29 cellular contexts compared by ENCODE assay signal in genomic region chr15:65712415-65712814, GRCh38.
"Had no signal": no experiment of that assay in that cellular context is flagged by ENCODE, and none has a peak within 500 bp of the region (broad histone marks: within the 10 kb centered on the region; RNA-seq: fewer than 3 reads in every experiment).

No MANE protein-coding gene starts in this region.

- H3K27ac ChIP-seq: ascending aorta, breast epithelium, cardiac muscle cell, colonic mucosa, epithelial cell of prostate, gastrocnemius medialis, heart left ventricle, WERI-Rb-1 had no signal

- DNase-seq: activated B cell treated with CpG ODN at 0.5 μM for 24 hours; activated CD4-positive, alpha-beta memory T cell treated with anti-CD3 and anti-CD28 coated beads, Interleukin-2, amount 10 ng/mL, durations not matched to agents 7 days and 5 days; activated CD4-positive, alpha-beta T cell treated with anti-CD3 and anti-CD28 coated beads, Interleukin-2, amount 10 ng/mL, durations not matched to agents 24 days and 14 days; activated CD8-positive, alpha-beta memory T cell treated with anti-CD3 and anti-CD28 coated beads, Interleukin-2, amount 50 U/mL, for 48 hours; activated effector memory CD4-positive, alpha-beta T cell treated with anti-CD3 and anti-CD28 coated beads, Interleukin-2, amount 50 U/mL, for 16 hours; activated naive CD4-positive, alpha-beta T cell treated with anti-CD3 and anti-CD28 coated beads, Interleukin-2, amount 50 U/mL, for 16 hours; activated naive CD4-positive, alpha-beta T cell treated with Interleukin-2 at 50 U/mL for 16 hours; central memory CD4-positive, alpha-beta T cell; cerebellar nuclear complex; colonic mucosa; effector CD8-positive, alpha-beta T cell; foreskin fibroblast; gastrocnemius medialis; glutamatergic neuron; heart left ventricle; hypothalamus; SW 1271; T-helper 1 cell; T-helper 17 cell; T1000; WERI-Rb-1 had no signal

- H3K4me3 Mint-ChIP-seq: activated B cell treated with CpG ODN at 0.5 μM for 24 hours; activated CD4-positive, alpha-beta memory T cell treated with anti-CD3 and anti-CD28 coated beads, Interleukin-2, amount 10 ng/mL, durations not matched to agents 7 days and 5 days; activated CD4-positive, alpha-beta T cell treated with anti-CD3 and anti-CD28 coated beads, Interleukin-2, amount 10 ng/mL, durations not matched to agents 24 days and 14 days; activated naive CD8-positive, alpha-beta T cell; brain; T-helper 17 cell; T-helper 2 cell treated with Interferon-gamma antibody and Interleukin-4, amounts not matched to agents 5 μg/mL and 100 μg/mL, for 36 hours had no signal

- H3K4me1 Mint-ChIP-seq: activated B cell treated with CpG ODN at 0.5 μM for 24 hours; activated CD4-positive, alpha-beta memory T cell treated with anti-CD3 and anti-CD28 coated beads, Interleukin-2, amount 10 ng/mL, durations not matched to agents 7 days and 5 days; brain had no signal

- H3K36me3 ChIP-seq: colonic mucosa, WERI-Rb-1 had no signal

- H3K9me3 Mint-ChIP-seq: activated B cell treated with CpG ODN at 0.5 μM for 24 hours; activated CD4-positive, alpha-beta memory T cell treated with anti-CD3 and anti-CD28 coated beads, Interleukin-2, amount 10 ng/mL, durations not matched to agents 7 days and 5 days; activated CD4-positive, alpha-beta T cell treated with anti-CD3 and anti-CD28 coated beads, Interleukin-2, amount 10 ng/mL, durations not matched to agents 24 days and 14 days; activated T-helper 2 cell treated with anti-CD3 and anti-CD28 coated beads, Interferon-gamma antibody, Interleukin-2, Interleukin-4, amounts not matched to agents 10 μg/mL and 5 μg/mL and 100 μg/mL, durations not matched to agents 14 hours and 24 hours and 36 hours had no signal

- H3K4me3 ChIP-seq: ascending aorta, breast epithelium, cardiac muscle cell, colonic mucosa, gastrocnemius medialis, heart left ventricle had no signal

- H3K27me3 ChIP-seq: ascending aorta, breast epithelium, cardiac muscle cell, colonic mucosa, gastrocnemius medialis, heart left ventricle had no signal

- ATAC-seq: gastrocnemius medialis, heart left ventricle, T-helper 17 cell had no signal

- H3K27ac Mint-ChIP-seq: activated B cell treated with CpG ODN at 0.5 μM for 24 hours; activated CD4-positive, alpha-beta memory T cell treated with anti-CD3 and anti-CD28 coated beads, Interleukin-2, amount 10 ng/mL, durations not matched to agents 7 days and 5 days; activated CD4-positive, alpha-beta T cell treated with anti-CD3 and anti-CD28 coated beads, Interleukin-2, amount 10 ng/mL, durations not matched to agents 24 days and 14 days; activated T-helper 2 cell treated with anti-CD3 and anti-CD28 coated beads, Interferon-gamma antibody, Interleukin-2, Interleukin-4, amounts not matched to agents 10 μg/mL and 5 μg/mL and 100 μg/mL, durations not matched to agents 14 hours and 24 hours and 36 hours; brain; T-helper 17 cell; T-helper 2 cell treated with Interferon-gamma antibody and Interleukin-4, amounts not matched to agents 5 μg/mL and 100 μg/mL, for 36 hours had no signal

- H3K9me3 ChIP-seq: ascending aorta, breast epithelium, colonic mucosa, gastrocnemius medialis, heart left ventricle had no signal

- H3K27me3 Mint-ChIP-seq: activated B cell treated with CpG ODN at 0.5 μM for 24 hours; activated CD4-positive, alpha-beta memory T cell treated with anti-CD3 and anti-CD28 coated beads, Interleukin-2, amount 10 ng/mL, durations not matched to agents 7 days and 5 days; activated CD4-positive, alpha-beta T cell treated with anti-CD3 and anti-CD28 coated beads, Interleukin-2, amount 10 ng/mL, durations not matched to agents 24 days and 14 days; activated naive CD8-positive, alpha-beta T cell; brain; T-helper 17 cell had no signal
